In genomic region chr9:127754099-127754760, GRCh38 we compare ENCODE assay signal across 10 cellular contexts. TPM values are rescaled to one million over a fixed set of nuclear protein-coding genes. Genes with fewer than 3 reads are reported as not detected.
DNase-seq lines count a peak whose midpoint lies in the region; ATAC-seq lines count a peak whose summit lies in the region.
"Had no signal": no experiment of that assay in that cellular context is flagged by ENCODE, and none has a peak within 500 bp of the region (broad histone marks: within the 10 kb centered on the region; RNA-seq: fewer than 3 reads in every experiment).

No MANE protein-coding gene starts in this region.

- peaks cover 5% of the 10 kb centered on the region for H3K4me1 ChIP-seq in iPS-15b (ENCODE audit: control insufficient read depth, insufficient read depth, low read length)

- no peak overlapping the region for H3K9ac ChIP-seq in iPS-15b (ENCODE audit: low read depth, low read length)

- peaks cover 3% of the 10 kb centered on the region for H3K36me3 ChIP-seq in iPS-15b (ENCODE audit: control insufficient read depth, insufficient read depth, low read length)

- ATAC-seq in HG03565 (IDR thresholded peaks at IDR 0.05; ENCODE audit: unreplicated experiment) = no peak
- ATAC-seq: activated T-helper 17 cell treated with anti-CD3 and anti-CD28 coated beads, Interleukin-2, amount 50 U/mL, for 72 hours; T-helper 17 cell had no signal

- H3K27me3 ChIP-seq in iPS-15b (ENCODE audit: control insufficient read depth, insufficient read depth, low read length) = peaks cover 33% of the 10 kb centered on the region

- DNase-seq in NCI-H1694 treated with DMSO at 0.1 percent for 48 hours (lab: John Stamatoyannopoulos, UW) = peak; percentile 40
- no peak for DNase-seq in NCI-H1694 (lab: John Stamatoyannopoulos, UW)
- DNase-seq in SK-N-DZ (ENCODE audit: low spot score) = peak; percentile 81
- DNase-seq in superior temporal gyrus (ENCODE audit: extremely low spot score) = peak; percentile 67
- DNase-seq in NCI-H2029 treated with DMSO at 0.1 percent for 48 hours (lab: John Stamatoyannopoulos, UW) = no peak
- no peak for DNase-seq in activated CD4-positive, CD25-positive, alpha-beta regulatory T cell (lab: John Stamatoyannopoulos, UW)
- DNase-seq: T-helper 17 cell had no signal

- no peaks in the 10 kb centered on the region for H3K9me3 ChIP-seq in iPS-15b (ENCODE audit: control insufficient read depth, insufficient read depth, low read length)

- peak overlapping the region; percentile 75 for H3K4me3 ChIP-seq in iPS-15b (ENCODE audit: low read depth, low read length)

RNA-seq across cellular contexts. Expression of gene TOR2A, which starts 19.1 kb away (rescaled TPM):
- polyA plus RNA-seq in SK-N-DZ (2014; cell fraction: cytosol; rRNA removed) = 26.4 and 38.4 TPM in 2 replicates
- polyA plus RNA-seq in SK-N-DZ (2014; cell fraction: nucleus; rRNA removed) = 30.8 and 42.5 TPM in 2 replicates

RNA-seq across cellular contexts. Expression of gene SH2D3C, which starts 24.2 kb away (rescaled TPM):
- polyA plus RNA-seq in SK-N-DZ (2014; cell fraction: cytosol; rRNA removed) = 5.8 and 6.9 TPM in 2 replicates
- polyA plus RNA-seq in SK-N-DZ (2014; cell fraction: nucleus; rRNA removed) = 4.2 and 9.0 TPM in 2 replicates

RNA-seq across cellular contexts. Expression of gene CDK9, which starts 31.6 kb away (rescaled TPM):
- 32.5 and 48.7 TPM in 2 replicates for polyA plus RNA-seq in SK-N-DZ (2014; cell fraction: cytosol; rRNA removed)
- 91.4 and 95.7 TPM in 2 replicates for polyA plus RNA-seq in SK-N-DZ (2014; cell fraction: nucleus; rRNA removed)

RNA-seq across cellular contexts. Expression of gene TTC16, which starts 38.4 kb away (rescaled TPM):
- 0.06 and 0.13 TPM in 2 replicates for polyA plus RNA-seq in SK-N-DZ (2014; cell fraction: cytosol; rRNA removed)
- 0.22 and 0.55 TPM in 2 replicates for polyA plus RNA-seq in SK-N-DZ (2014; cell fraction: nucleus; rRNA removed)

RNA-seq across cellular contexts. Expression of gene PTRH1, which starts 38.8 kb away (rescaled TPM):
- 11.8 and 14.8 TPM in 2 replicates for polyA plus RNA-seq in SK-N-DZ (2014; cell fraction: cytosol; rRNA removed)
- 9.3 and 10.4 TPM in 2 replicates for polyA plus RNA-seq in SK-N-DZ (2014; cell fraction: nucleus; rRNA removed)

Comparison
In these comparisons a context has a peak if more than half of its experiments do, and no peak if none do; other contexts are left out.
1. DNase-seq: peak in NCI-H1694 treated with DMSO at 0.1 percent for 48 hours (single experiment), SK-N-DZ (single experiment) and superior temporal gyrus (single experiment); none in NCI-H1694 (single experiment), NCI-H2029 treated with DMSO at 0.1 percent for 48 hours (single experiment) and activated CD4-positive, CD25-positive, alpha-beta regulatory T cell (0 of 4).